In genomic region chrX:131287556-131288179, GRCh38 we compare ENCODE assay signal across 1 cellular context.
TF ChIP-seq lines count a peak whose summit lies in the region.

No MANE protein-coding gene starts in this region.

TF ChIP-seq in HepG2, 621 proteins besides CTCF, POLR2A, EP300 and RAD21 (continued from another document and continues in another):
- TF ChIP-seq SP5 (CRISPR knock-in tag; IDR thresholded peaks at IDR 0.05; ENCODE audit: borderline replicate concordance, low read depth) (no peak), ZNF501 (CRISPR knock-in tag; IDR thresholded peaks at IDR 0.05) (no peak), HNRNPH1 (optimal IDR thresholded peaks at IDR 0.05; ENCODE audit: low read depth, low read length) (no peak), SMAD1 (CRISPR knock-in tag; IDR thresholded peaks at IDR 0.05; ENCODE audit: borderline replicate concordance, low read depth) (no peak), THAP7 (CRISPR knock-in tag; IDR thresholded peaks at IDR 0.05) (no peak), NR2F6 (IDR thresholded peaks at IDR 0.05) (peak; percentile 42), NR2F6 (CRISPR knock-in tag; IDR thresholded peaks at IDR 0.05) (0 out of 2 replicates have a peak, but pooled peaks have one; percentile 13), KDM1A (CRISPR knock-in tag; IDR thresholded peaks at IDR 0.05) (no peak), ZNF34 (CRISPR knock-in tag; IDR thresholded peaks at IDR 0.05; ENCODE audit: borderline replicate concordance) (no peak), EED (CRISPR knock-in tag; IDR thresholded peaks at IDR 0.05) (no peak), KMT2A (CRISPR knock-in tag; IDR thresholded peaks at IDR 0.05) (no peak), THAP9 (CRISPR knock-in tag; IDR thresholded peaks at IDR 0.05; ENCODE audit: borderline replicate concordance) (no peak), HDAC2 (CRISPR knock-in tag; IDR thresholded peaks at IDR 0.05) (peak; percentile 14; the same call in 1 of the 2 replicates), ZNF629 (CRISPR knock-in tag; conservative IDR thresholded peaks at IDR 0.05) (no peak), ZSCAN31 (CRISPR knock-in tag; IDR thresholded peaks at IDR 0.05; ENCODE audit: low read depth) (no peak), SMYD3 (CRISPR knock-in tag; IDR thresholded peaks at IDR 0.05) (no peak), TMF1 (CRISPR knock-in tag; IDR thresholded peaks at IDR 0.05; ENCODE audit: low read depth) (no peak), MAZ (IDR thresholded peaks at IDR 0.05; ENCODE audit: borderline replicate concordance, low read depth, low read length) (no peak), MAZ (CRISPR knock-in tag; IDR thresholded peaks at IDR 0.05; ENCODE audit: low read depth) (no peak), MTA1 (CRISPR knock-in tag; IDR thresholded peaks at IDR 0.05; ENCODE audit: borderline replicate concordance) (no peak), RXRA (CRISPR knock-in tag; IDR thresholded peaks at IDR 0.05) (no peak), SP2 (CRISPR knock-in tag; IDR thresholded peaks at IDR 0.05) (no peak), SMAD9 (CRISPR knock-in tag; IDR thresholded peaks at IDR 0.05) (no peak), SIX4 (CRISPR knock-in tag; IDR thresholded peaks at IDR 0.05) (no peak), NPAS2 (CRISPR knock-in tag; IDR thresholded peaks at IDR 0.05; ENCODE audit: borderline replicate concordance) (no peak), REXO4 (CRISPR knock-in tag; IDR thresholded peaks at IDR 0.05; ENCODE audit: borderline replicate concordance) (no peak), FOXM1 (CRISPR knock-in tag; IDR thresholded peaks at IDR 0.05) (no peak), MED13 (CRISPR knock-in tag; IDR thresholded peaks at IDR 0.05) (no peak), PTBP1 (IDR thresholded peaks at IDR 0.05; ENCODE audit: low read depth, low read length, poor library complexity, severe bottlenecking) (no peak), ZNF281 (CRISPR knock-in tag; IDR thresholded peaks at IDR 0.05; ENCODE audit: borderline replicate concordance) (peak; percentile 89), ISX (CRISPR knock-in tag; conservative IDR thresholded peaks at IDR 0.05) (no peak), HOXA5 (CRISPR knock-in tag; IDR thresholded peaks at IDR 0.05) (no peak), KLF16 (CRISPR knock-in tag; IDR thresholded peaks at IDR 0.05) (no peak), PITX1 (CRISPR knock-in tag; IDR thresholded peaks at IDR 0.05) (0 out of 2 replicates have a peak, but pooled peaks have one; percentile 24), BRCA1 (CRISPR knock-in tag; IDR thresholded peaks at IDR 0.05) (no peak), DNMT1 (CRISPR knock-in tag; IDR thresholded peaks at IDR 0.05) (no peak), NR1H2 (CRISPR knock-in tag; IDR thresholded peaks at IDR 0.05; ENCODE audit: borderline replicate concordance, low read depth) (no peak), ZBTB43 (CRISPR knock-in tag; conservative IDR thresholded peaks at IDR 0.05) (no peak), KAT7 (CRISPR knock-in tag; IDR thresholded peaks at IDR 0.05; ENCODE audit: borderline replicate concordance) (no peak), MAFG (CRISPR knock-in tag; IDR thresholded peaks at IDR 0.05) (no peak), MTF2 (CRISPR knock-in tag; IDR thresholded peaks at IDR 0.05; ENCODE audit: borderline replicate concordance) (no peak), JUND (CRISPR knock-in tag; IDR thresholded peaks at IDR 0.05) (no peak)
- TF ChIP-seq, protein P1, sequence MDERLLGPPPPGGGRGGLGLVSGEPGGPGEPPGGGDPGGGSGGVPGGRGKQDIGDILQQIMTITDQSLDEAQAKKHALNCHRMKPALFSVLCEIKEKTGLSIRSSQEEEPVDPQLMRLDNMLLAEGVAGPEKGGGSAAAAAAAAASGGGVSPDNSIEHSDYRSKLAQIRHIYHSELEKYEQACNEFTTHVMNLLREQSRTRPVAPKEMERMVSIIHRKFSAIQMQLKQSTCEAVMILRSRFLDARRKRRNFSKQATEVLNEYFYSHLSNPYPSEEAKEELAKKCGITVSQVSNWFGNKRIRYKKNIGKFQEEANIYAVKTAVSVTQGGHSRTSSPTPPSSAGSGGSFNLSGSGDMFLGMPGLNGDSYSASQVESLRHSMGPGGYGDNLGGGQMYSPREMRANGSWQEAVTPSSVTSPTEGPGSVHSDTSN (CRISPR knock-in tag; IDR thresholded peaks at IDR 0.05): no peak
- TF ChIP-seq, protein P2, sequence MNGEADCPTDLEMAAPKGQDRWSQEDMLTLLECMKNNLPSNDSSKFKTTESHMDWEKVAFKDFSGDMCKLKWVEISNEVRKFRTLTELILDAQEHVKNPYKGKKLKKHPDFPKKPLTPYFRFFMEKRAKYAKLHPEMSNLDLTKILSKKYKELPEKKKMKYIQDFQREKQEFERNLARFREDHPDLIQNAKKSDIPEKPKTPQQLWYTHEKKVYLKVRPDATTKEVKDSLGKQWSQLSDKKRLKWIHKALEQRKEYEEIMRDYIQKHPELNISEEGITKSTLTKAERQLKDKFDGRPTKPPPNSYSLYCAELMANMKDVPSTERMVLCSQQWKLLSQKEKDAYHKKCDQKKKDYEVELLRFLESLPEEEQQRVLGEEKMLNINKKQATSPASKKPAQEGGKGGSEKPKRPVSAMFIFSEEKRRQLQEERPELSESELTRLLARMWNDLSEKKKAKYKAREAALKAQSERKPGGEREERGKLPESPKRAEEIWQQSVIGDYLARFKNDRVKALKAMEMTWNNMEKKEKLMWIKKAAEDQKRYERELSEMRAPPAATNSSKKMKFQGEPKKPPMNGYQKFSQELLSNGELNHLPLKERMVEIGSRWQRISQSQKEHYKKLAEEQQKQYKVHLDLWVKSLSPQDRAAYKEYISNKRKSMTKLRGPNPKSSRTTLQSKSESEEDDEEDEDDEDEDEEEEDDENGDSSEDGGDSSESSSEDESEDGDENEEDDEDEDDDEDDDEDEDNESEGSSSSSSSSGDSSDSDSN (CRISPR knock-in tag; IDR thresholded peaks at IDR 0.05): no peak
- TF ChIP-seq, protein P3, sequence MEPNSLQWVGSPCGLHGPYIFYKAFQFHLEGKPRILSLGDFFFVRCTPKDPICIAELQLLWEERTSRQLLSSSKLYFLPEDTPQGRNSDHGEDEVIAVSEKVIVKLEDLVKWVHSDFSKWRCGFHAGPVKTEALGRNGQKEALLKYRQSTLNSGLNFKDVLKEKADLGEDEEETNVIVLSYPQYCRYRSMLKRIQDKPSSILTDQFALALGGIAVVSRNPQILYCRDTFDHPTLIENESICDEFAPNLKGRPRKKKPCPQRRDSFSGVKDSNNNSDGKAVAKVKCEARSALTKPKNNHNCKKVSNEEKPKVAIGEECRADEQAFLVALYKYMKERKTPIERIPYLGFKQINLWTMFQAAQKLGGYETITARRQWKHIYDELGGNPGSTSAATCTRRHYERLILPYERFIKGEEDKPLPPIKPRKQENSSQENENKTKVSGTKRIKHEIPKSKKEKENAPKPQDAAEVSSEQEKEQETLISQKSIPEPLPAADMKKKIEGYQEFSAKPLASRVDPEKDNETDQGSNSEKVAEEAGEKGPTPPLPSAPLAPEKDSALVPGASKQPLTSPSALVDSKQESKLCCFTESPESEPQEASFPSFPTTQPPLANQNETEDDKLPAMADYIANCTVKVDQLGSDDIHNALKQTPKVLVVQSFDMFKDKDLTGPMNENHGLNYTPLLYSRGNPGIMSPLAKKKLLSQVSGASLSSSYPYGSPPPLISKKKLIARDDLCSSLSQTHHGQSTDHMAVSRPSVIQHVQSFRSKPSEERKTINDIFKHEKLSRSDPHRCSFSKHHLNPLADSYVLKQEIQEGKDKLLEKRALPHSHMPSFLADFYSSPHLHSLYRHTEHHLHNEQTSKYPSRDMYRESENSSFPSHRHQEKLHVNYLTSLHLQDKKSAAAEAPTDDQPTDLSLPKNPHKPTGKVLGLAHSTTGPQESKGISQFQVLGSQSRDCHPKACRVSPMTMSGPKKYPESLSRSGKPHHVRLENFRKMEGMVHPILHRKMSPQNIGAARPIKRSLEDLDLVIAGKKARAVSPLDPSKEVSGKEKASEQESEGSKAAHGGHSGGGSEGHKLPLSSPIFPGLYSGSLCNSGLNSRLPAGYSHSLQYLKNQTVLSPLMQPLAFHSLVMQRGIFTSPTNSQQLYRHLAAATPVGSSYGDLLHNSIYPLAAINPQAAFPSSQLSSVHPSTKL (CRISPR knock-in tag; IDR thresholded peaks at IDR 0.05): peak; percentile 51
- TF ChIP-seq, protein P4, sequence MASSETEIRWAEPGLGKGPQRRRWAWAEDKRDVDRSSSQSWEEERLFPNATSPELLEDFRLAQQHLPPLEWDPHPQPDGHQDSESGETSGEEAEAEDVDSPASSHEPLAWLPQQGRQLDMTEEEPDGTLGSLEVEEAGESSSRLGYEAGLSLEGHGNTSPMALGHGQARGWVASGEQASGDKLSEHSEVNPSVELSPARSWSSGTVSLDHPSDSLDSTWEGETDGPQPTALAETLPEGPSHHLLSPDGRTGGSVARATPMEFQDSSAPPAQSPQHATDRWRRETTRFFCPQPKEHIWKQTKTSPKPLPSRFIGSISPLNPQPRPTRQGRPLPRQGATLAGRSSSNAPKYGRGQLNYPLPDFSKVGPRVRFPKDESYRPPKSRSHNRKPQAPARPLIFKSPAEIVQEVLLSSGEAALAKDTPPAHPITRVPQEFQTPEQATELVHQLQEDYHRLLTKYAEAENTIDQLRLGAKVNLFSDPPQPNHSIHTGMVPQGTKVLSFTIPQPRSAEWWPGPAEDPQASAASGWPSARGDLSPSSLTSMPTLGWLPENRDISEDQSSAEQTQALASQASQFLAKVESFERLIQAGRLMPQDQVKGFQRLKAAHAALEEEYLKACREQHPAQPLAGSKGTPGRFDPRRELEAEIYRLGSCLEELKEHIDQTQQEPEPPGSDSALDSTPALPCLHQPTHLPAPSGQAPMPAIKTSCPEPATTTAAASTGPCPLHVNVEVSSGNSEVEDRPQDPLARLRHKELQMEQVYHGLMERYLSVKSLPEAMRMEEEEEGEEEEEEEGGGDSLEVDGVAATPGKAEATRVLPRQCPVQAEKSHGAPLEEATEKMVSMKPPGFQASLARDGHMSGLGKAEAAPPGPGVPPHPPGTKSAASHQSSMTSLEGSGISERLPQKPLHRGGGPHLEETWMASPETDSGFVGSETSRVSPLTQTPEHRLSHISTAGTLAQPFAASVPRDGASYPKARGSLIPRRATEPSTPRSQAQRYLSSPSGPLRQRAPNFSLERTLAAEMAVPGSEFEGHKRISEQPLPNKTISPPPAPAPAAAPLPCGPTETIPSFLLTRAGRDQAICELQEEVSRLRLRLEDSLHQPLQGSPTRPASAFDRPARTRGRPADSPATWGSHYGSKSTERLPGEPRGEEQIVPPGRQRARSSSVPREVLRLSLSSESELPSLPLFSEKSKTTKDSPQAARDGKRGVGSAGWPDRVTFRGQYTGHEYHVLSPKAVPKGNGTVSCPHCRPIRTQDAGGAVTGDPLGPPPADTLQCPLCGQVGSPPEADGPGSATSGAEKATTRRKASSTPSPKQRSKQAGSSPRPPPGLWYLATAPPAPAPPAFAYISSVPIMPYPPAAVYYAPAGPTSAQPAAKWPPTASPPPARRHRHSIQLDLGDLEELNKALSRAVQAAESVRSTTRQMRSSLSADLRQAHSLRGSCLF (CRISPR knock-in tag; IDR thresholded peaks at IDR 0.05; ENCODE audit: borderline replicate concordance): no peak
- TF ChIP-seq, protein P5, sequence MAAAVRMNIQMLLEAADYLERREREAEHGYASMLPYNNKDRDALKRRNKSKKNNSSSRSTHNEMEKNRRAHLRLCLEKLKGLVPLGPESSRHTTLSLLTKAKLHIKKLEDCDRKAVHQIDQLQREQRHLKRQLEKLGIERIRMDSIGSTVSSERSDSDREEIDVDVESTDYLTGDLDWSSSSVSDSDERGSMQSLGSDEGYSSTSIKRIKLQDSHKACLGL (CRISPR knock-in tag; IDR thresholded peaks at IDR 0.05): no peak
